In the genomic region with DNA sequence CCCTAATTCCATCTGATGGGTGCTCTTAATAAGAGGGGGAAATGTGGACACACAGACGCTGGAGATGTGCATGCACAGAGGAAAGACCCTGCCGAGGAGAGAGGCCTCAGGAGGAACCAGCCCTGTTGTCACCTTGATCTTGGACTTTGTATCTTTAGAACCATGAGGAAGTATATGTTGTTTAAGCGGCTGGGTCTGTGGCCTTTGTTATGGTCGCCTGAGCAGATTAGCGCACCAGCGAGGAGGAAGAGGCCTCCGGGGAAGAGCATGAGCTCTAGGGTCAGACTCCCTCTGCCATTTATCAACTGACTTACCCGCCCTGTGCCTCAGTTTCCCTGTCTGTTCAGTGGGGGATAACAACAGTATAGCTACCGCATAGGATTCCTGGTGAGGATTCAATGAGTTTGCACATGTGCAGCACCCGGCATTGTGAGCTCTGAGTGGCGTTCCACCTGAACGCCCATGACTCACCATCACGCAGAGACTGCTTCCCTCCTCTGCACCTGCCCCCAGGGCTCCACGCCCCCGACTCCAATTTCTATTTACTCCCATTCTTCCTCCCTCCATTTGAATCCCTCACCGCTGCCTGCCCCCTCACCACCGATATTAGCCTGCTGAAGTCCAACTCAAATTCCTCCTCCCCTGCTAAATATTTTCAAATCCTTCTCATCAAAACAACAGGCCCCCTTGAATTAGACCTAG, we compare ENCODE assay signal across 10 cellular contexts.
DNase-seq lines count a peak whose midpoint lies in the region; ATAC-seq and TF ChIP-seq lines count a peak whose summit lies in the region.
"Had no signal": no experiment of that assay in that cellular context is flagged by ENCODE, and none has a peak within 500 bp of the region (broad histone marks: within the 10 kb centered on the region; RNA-seq: fewer than 3 reads in every experiment).

No MANE protein-coding gene starts in this region.

- H3K27me3 Mint-ChIP-seq in neural crest cell (ENCODE audit: low read depth) = peaks cover 2% of the 10 kb centered on the region

- H3K36me3 Mint-ChIP-seq in neural crest cell (ENCODE audit: low read depth) = peaks cover 12% of the 10 kb centered on the region
- H3K36me3 Mint-ChIP-seq: activated naive CD4-positive, alpha-beta T cell treated with anti-CD3 and anti-CD28 coated beads, Interleukin-2, amount 10 ng/mL, durations not matched to agents 7 days and 5 days had no signal

- ATAC-seq in GM21786 (IDR thresholded peaks at IDR 0.05; ENCODE audit: unreplicated experiment) (no peak), HG02588 (IDR thresholded peaks at IDR 0.05; ENCODE audit: unreplicated experiment) (no peak)

- peaks cover 10% of the 10 kb centered on the region for H3K9me3 Mint-ChIP-seq in neural crest cell
- H3K9me3 Mint-ChIP-seq: activated naive CD4-positive, alpha-beta T cell treated with anti-CD3 and anti-CD28 coated beads, Interleukin-2, amount 10 ng/mL, durations not matched to agents 7 days and 5 days had no signal

- H3K27ac Mint-ChIP-seq in neural crest cell (ENCODE audit: unreplicated experiment) = peak overlapping the region; percentile 6
- H3K27ac Mint-ChIP-seq: activated naive CD4-positive, alpha-beta T cell treated with anti-CD3 and anti-CD28 coated beads, Interleukin-2, amount 10 ng/mL, durations not matched to agents 7 days and 5 days had no signal

- DNase-seq in DMS79 treated with DMSO at 0.1 percent for 48 hours (lab: John Stamatoyannopoulos, UW) (peak; percentile 83), NCI-H2107 (lab: John Stamatoyannopoulos, UW) (peak; percentile 82), astrocyte of the hippocampus (ENCODE audit: low read depth, low spot score) (peak; percentile 40), neural crest cell (ENCODE audit: low read depth, low spot score) (no peak), dedifferentiated amniotic fluid mesenchymal stem cell (ENCODE audit: extremely low spot score) (no peak)
- DNase-seq in activated T-cell treated with anti-CD3 and anti-CD28 coated beads, Interleukin-2, amount 50 U/mL, for 48 hours = no peak
- DNase-seq: activated naive CD4-positive, alpha-beta T cell treated with anti-CD3 and anti-CD28 coated beads, Interleukin-2, amount 10 ng/mL, durations not matched to agents 7 days and 5 days; NCI-H1694 had no signal

- H3K4me3 Mint-ChIP-seq in neural crest cell = no peak overlapping the region
- H3K4me3 Mint-ChIP-seq: activated naive CD4-positive, alpha-beta T cell treated with anti-CD3 and anti-CD28 coated beads, Interleukin-2, amount 10 ng/mL, durations not matched to agents 7 days and 5 days had no signal

- TF ChIP-seq CTCF in neural crest cell (conservative IDR thresholded peaks at IDR 0.05) = no peak

- peaks cover 43% of the 10 kb centered on the region for H3K4me1 Mint-ChIP-seq in neural crest cell
- H3K4me1 Mint-ChIP-seq: activated naive CD4-positive, alpha-beta T cell treated with anti-CD3 and anti-CD28 coated beads, Interleukin-2, amount 10 ng/mL, durations not matched to agents 7 days and 5 days had no signal

Comparison
In these comparisons a context has a peak if more than half of its experiments do, and no peak if none do; other contexts are left out.
1. DNase-seq: peak in DMS79 treated with DMSO at 0.1 percent for 48 hours (single experiment), NCI-H2107 (single experiment) and astrocyte of the hippocampus (single experiment); none in neural crest cell (single experiment), dedifferentiated amniotic fluid mesenchymal stem cell (single experiment) and activated T-cell treated with anti-CD3 and anti-CD28 coated beads, Interleukin-2, amount 50 U/mL, for 48 hours (0 of 2).